23 cellular contexts compared by ENCODE assay signal in the genomic region with DNA sequence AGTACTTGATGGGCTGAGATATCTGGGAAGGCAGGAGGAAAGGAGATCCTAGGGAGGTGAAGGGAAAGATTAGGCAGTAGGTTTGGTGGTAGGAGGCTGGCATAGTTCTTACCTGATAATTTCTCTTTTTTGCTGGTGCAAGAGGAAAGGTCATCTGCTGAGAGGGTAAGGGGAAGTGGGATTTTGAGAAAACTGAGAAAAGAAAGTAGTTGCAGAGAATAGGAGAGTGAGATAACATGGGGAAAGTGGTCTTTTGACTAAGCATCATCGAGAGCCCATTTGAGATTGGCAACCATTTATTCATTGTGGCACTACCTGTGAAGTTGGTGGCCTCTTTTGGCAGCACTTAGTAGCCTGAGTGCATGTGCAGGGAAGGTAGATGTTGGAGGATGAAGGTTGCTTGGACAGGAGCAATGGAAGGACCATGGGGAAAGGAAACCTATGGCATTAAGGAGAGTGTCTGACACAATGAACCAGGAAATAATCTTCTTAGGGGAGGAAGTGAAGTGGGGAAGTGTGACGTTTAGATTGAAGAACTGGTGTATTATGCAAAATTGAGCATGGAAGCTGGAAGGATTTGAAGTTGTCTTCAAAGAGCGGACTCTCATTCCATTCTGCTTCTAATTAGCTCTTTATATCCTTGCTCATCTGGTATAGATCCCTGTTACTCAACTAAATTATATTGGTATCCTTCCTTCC.
"Had no signal": no experiment of that assay in that cellular context is flagged by ENCODE, and none has a peak within 500 bp of the region (broad histone marks: within the 10 kb centered on the region; RNA-seq: fewer than 3 reads in every experiment).

No MANE protein-coding gene starts in this region.

- H3K9me3 Mint-ChIP-seq: activated CD4-positive, alpha-beta T cell treated with anti-CD3 and anti-CD28 coated beads, Interleukin-2, amount 10 ng/mL, durations not matched to agents 7 days and 5 days; activated naive CD4-positive, alpha-beta T cell treated with anti-CD3 and anti-CD28 coated beads, Interleukin-2, amount 50 U/mL, for 72 hours; activated T-cell treated with anti-CD3 and anti-CD28 coated beads, Interleukin-2, amount 50 U/mL, for 72 hours; central memory CD8-positive, alpha-beta T cell; mesothelial cell of epicardium; naive thymus-derived CD4-positive, alpha-beta T cell; neural crest cell; WTC11 had no signal

- ATAC-seq: activated CD8-positive, alpha-beta memory T cell treated with anti-CD3 and anti-CD28 coated beads, Interleukin-2, amount 10 ng/mL, durations not matched to agents 7 days and 5 days; activated CD8-positive, alpha-beta T cell treated with anti-CD3 and anti-CD28 coated beads, Interleukin-2, amount 10 ng/mL, durations not matched to agents 7 days and 5 days; activated naive CD4-positive, alpha-beta T cell treated with anti-CD3 and anti-CD28 coated beads, Interleukin-2, amount 50 U/mL, for 72 hours; foreskin keratinocyte; heart right ventricle; naive thymus-derived CD4-positive, alpha-beta T cell; pancreas; WTC11 had no signal

- H3K27me3 Mint-ChIP-seq: activated CD4-positive, alpha-beta T cell treated with anti-CD3 and anti-CD28 coated beads, Interleukin-2, amount 10 ng/mL, durations not matched to agents 7 days and 5 days; activated CD8-positive, alpha-beta memory T cell treated with anti-CD3 and anti-CD28 coated beads, Interleukin-2, amount 10 ng/mL, durations not matched to agents 7 days and 5 days; central memory CD8-positive, alpha-beta T cell; naive thymus-derived CD4-positive, alpha-beta T cell had no signal

- H3K27ac Mint-ChIP-seq: activated CD4-positive, alpha-beta T cell treated with anti-CD3 and anti-CD28 coated beads, Interleukin-2, amount 10 ng/mL, durations not matched to agents 7 days and 5 days; activated CD8-positive, alpha-beta memory T cell treated with anti-CD3 and anti-CD28 coated beads, Interleukin-2, amount 10 ng/mL, durations not matched to agents 7 days and 5 days; activated CD8-positive, alpha-beta T cell treated with anti-CD3 and anti-CD28 coated beads, Interleukin-2, amount 10 ng/mL, durations not matched to agents 7 days and 5 days; activated naive CD4-positive, alpha-beta T cell treated with anti-CD3 and anti-CD28 coated beads, Interleukin-2, amount 50 U/mL, for 72 hours; activated T-cell treated with anti-CD3 and anti-CD28 coated beads, Interleukin-2, amount 50 U/mL, for 72 hours; mesothelial cell of epicardium; naive thymus-derived CD4-positive, alpha-beta T cell; WTC11 had no signal

- H3K4me1 Mint-ChIP-seq: activated CD4-positive, alpha-beta T cell treated with anti-CD3 and anti-CD28 coated beads, Interleukin-2, amount 10 ng/mL, durations not matched to agents 7 days and 5 days; activated CD8-positive, alpha-beta memory T cell treated with anti-CD3 and anti-CD28 coated beads, Interleukin-2, amount 10 ng/mL, durations not matched to agents 7 days and 5 days; central memory CD8-positive, alpha-beta T cell; mesothelial cell of epicardium had no signal

- H3K4me3 Mint-ChIP-seq: activated CD4-positive, alpha-beta T cell treated with anti-CD3 and anti-CD28 coated beads, Interleukin-2, amount 10 ng/mL, durations not matched to agents 7 days and 5 days; activated CD8-positive, alpha-beta memory T cell treated with anti-CD3 and anti-CD28 coated beads, Interleukin-2, amount 10 ng/mL, durations not matched to agents 7 days and 5 days; activated CD8-positive, alpha-beta T cell treated with anti-CD3 and anti-CD28 coated beads, Interleukin-2, amount 10 ng/mL, durations not matched to agents 7 days and 5 days; activated T-cell treated with anti-CD3 and anti-CD28 coated beads, Interleukin-2, amount 50 U/mL, for 72 hours; central memory CD8-positive, alpha-beta T cell; mesothelial cell of epicardium; naive thymus-derived CD4-positive, alpha-beta T cell; neural crest cell; WTC11 had no signal

- DNase-seq: activated CD4-positive, alpha-beta T cell treated with anti-CD3 and anti-CD28 coated beads for 1 hour; activated CD4-positive, alpha-beta T cell treated with anti-CD3 and anti-CD28 coated beads, Interleukin-2, amount 10 ng/mL, durations not matched to agents 7 days and 5 days; activated CD8-positive, alpha-beta memory T cell treated with anti-CD3 and anti-CD28 coated beads, Interleukin-2, amount 10 ng/mL, durations not matched to agents 7 days and 5 days; activated CD8-positive, alpha-beta T cell treated with anti-CD3 and anti-CD28 coated beads, Interleukin-2, amount 10 ng/mL, durations not matched to agents 7 days and 5 days; activated naive CD4-positive, alpha-beta T cell; activated T-cell treated with anti-CD3 and anti-CD28 coated beads, Interleukin-2, amount 50 U/mL, for 72 hours; anterior cingulate cortex; dermis blood vessel endothelial cell; effector CD4-positive, alpha-beta T cell; foreskin keratinocyte; heart right ventricle; naive thymus-derived CD4-positive, alpha-beta T cell; nucleus accumbens; pancreas; stimulated activated CD4-positive, alpha-beta T cell treated with anti-CD3 and anti-CD28 coated beads, Interleukin-1b, Interleukin-23, amount 100 ng/mL, for 48 hours; stimulated activated CD4-positive, alpha-beta T cell treated with anti-CD3 and anti-CD28 coated beads, Interleukin-4, amount 100 ng/mL, for 4 hours; stimulated activated naive CD4-positive, alpha-beta T cell treated with Interleukin-2 at 50 U/mL for 16 hours; T1000 had no signal
